ENCODE assay signal across 8 cellular contexts in genomic region chr14:71321556-71322315, GRCh38. TPM values are rescaled to one million over a fixed set of nuclear protein-coding genes. Genes with fewer than 3 reads are reported as not detected.
DNase-seq lines count a peak whose midpoint lies in the region; ATAC-seq and TF ChIP-seq lines count a peak whose summit lies in the region.

No MANE protein-coding gene starts in this region.

- WGBS in tibial nerve, 2 donors = 1 to 2% methylated on average over 23 to 26 of the region's 26 CpGs

- H3K27ac ChIP-seq in Panc1 (ENCODE audit: low read length) (peak overlapping the region; percentile 76), coronary artery (peak overlapping the region; percentile 91 to 100), tibial nerve (peak overlapping the region; percentile 97 to 99 (median 99))

- peak in 1 of 2 donors; percentile 29 for TF ChIP-seq EP300 in tibial nerve (IDR thresholded peaks at IDR 0.05)

- no TSS peak for BruUV-seq in Panc1 (replicated peaks; lab: Mats Ljungman, UMichigan)

- H3K4me3 ChIP-seq in Panc1 (ENCODE audit: low read depth in 2 of 2, low read length in 2 of 2) = peak overlapping the region; percentile 66 to 82
- H3K4me3 ChIP-seq in coronary artery = peak overlapping the region; percentile 96
- H3K4me3 ChIP-seq in tibial nerve = peak overlapping the region; percentile 68 to 99 (median 81)

- H3K4me1 ChIP-seq in Panc1 (ENCODE audit: control insufficient read depth, insufficient read depth, low read length) = peaks cover 32% of the 10 kb centered on the region
- H3K4me1 ChIP-seq in tibial nerve = peaks cover 0 to 58% (median 16%) of the 10 kb centered on the region in 4 donors

- in situ Hi-C loops in Panc1 (cut with HindIII; ENCODE audit: low pct_unique_long_range_greater_than_20kb, low sequenced_read_pairs) = no loop called here

- no peaks in the 10 kb centered on the region; the same call in 1 of the 2 replicates for H3K36me3 ChIP-seq in Panc1 (ENCODE audit: control insufficient read depth, insufficient read depth, low read length)
- no peaks in the 10 kb centered on the region for H3K36me3 ChIP-seq in tibial nerve

- TF ChIP-seq CTCF in Panc1 (IDR thresholded peaks at IDR 0.05) (no peak), coronary artery (IDR thresholded peaks at IDR 0.05) (no peak), tibial nerve (IDR thresholded peaks at IDR 0.05) (no peak)

- no peak for TF ChIP-seq POLR2A in tibial nerve (IDR thresholded peaks at IDR 0.05)

- intact Hi-C loops in Panc1 (cut with micrococcal nuclease; ENCODE audit: unreplicated experiment) = loop anchor here (10.0 kb wide), 2 partner anchors 83 to 433 kb away; no protein-coding TSS in a partner anchor

- DNase-seq in COLO829 (ENCODE audit: low spot score) (peak; percentile 29), HS-5 (ENCODE audit: low read depth) (peak; percentile 46), Panc1 (ENCODE audit: low read depth, low spot score) (peak; percentile 12), coronary artery (ENCODE audit: low spot score) (no peak), lung microvascular endothelial cell (ENCODE audit: low read depth in 2 of 2) (peak; percentile 17 to 67), tibial nerve (ENCODE audit: low spot score in 2 of 2) (peak in 1 of 2 donors; percentile 19)

- ATAC-seq in Panc1 (no peak), GM21619 (IDR thresholded peaks at IDR 0.05; ENCODE audit: unreplicated experiment) (no peak), GM19452 (IDR thresholded peaks at IDR 0.05; ENCODE audit: unreplicated experiment) (no peak)

- H3K9me3 ChIP-seq in Panc1 (ENCODE audit: control insufficient read depth, insufficient read depth, low read depth, low read length) (no peaks in the 10 kb centered on the region), tibial nerve (no peaks in the 10 kb centered on the region)

- CTCF ChIA-PET in Panc1 (lab: Charles Lee) = no interaction called here

- POLR2A ChIA-PET in Panc1 (lab: Charles Lee) = interaction anchor here (0.6 kb wide), 1 partner anchor 467 kb away, joined by 3 read pairs; no protein-coding TSS in a partner anchor

- H3K27me3 ChIP-seq in Panc1 (ENCODE audit: control insufficient read depth, insufficient read depth, low read length) (no peaks in the 10 kb centered on the region), tibial nerve (no peaks in the 10 kb centered on the region)

RNA-seq across cellular contexts. Expression of gene SIPA1L1, which starts 1.5 kb away (rescaled TPM):
- total RNA-seq in Panc1 (2021; ENCODE audit: unreplicated experiment) (34.1 TPM), lung microvascular endothelial cell (5.7 and 6.0 TPM in 2 replicates), tibial nerve (10 to 100 TPM; 46.1 to 50.3 (median 49.5) TPM)
- 17.6 TPM for polyA plus RNA-seq in Panc1 (2012; ENCODE audit: insufficient read length)
